ENCODE assay signal across 26 cellular contexts in the genomic region with DNA sequence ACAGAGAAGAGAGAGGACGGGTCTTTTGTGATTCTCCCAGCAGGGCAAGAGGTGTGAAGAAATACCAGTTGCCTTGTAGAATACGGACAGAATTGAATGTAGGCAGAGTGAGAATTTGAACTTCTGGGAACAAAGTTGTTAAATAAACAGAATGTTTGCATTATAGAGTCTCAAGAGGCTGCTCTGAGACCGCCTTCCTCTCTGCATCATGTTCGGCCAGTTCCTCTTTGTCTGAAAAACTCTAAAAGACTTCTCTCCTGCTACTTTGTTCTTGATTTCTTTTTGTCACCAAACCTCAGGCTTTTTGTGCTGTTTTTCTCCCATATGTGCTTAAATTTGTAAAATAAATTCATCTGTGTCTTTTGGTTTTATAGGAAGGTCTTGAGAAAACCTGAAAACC.
DNase-seq lines count a peak whose midpoint lies in the region; ATAC-seq and TF ChIP-seq lines count a peak whose summit lies in the region.
"Had no signal": no experiment of that assay in that cellular context is flagged by ENCODE, and none has a peak within 500 bp of the region (broad histone marks: within the 10 kb centered on the region; RNA-seq: fewer than 3 reads in every experiment).

No MANE protein-coding gene starts in this region.

- TF ChIP-seq CTCF in NB4 (IDR thresholded peaks at IDR 0.05; ENCODE audit: low read depth, low read length) = no peak
- TF ChIP-seq CTCF in upper lobe of right lung (IDR thresholded peaks at IDR 0.05) = no peak

- ATAC-seq in upper lobe of right lung (peak; percentile 51), aorta (ENCODE audit: low FRiP score) (no peak)
- ATAC-seq: activated CD4-positive, alpha-beta T cell treated with anti-CD3 and anti-CD28 coated beads for 36 hours; activated T-cell treated with anti-CD3 and anti-CD28 coated beads, Interleukin-2, amount 50 U/mL, for 4 hours; psoas muscle; Right ventricle myocardium inferior; stimulated activated effector memory CD8-positive, alpha-beta T cell treated with anti-CD3 and anti-CD28 coated beads, Interleukin-12 subunit alpha, Interleukin-12 subunit beta, amount 100 ng/mL, for 72 hours had no signal

- 95 to 98% methylated on average over 4 of the region's 4 CpGs for whole genome bisulfite sequencing in aorta, 2 donors

- H3K4me3 Mint-ChIP-seq in dendritic cell treated with granulocyte-macrophage colony-stimulating factor and Interleukin-4, amounts not matched to agents 40 ng/mL and 50 ng/mL, for 4 days = no peak overlapping the region
- H3K4me3 Mint-ChIP-seq: activated CD4-positive, alpha-beta T cell treated with anti-CD3 and anti-CD28 coated beads for 36 hours; activated T-cell treated with anti-CD3 and anti-CD28 coated beads, Interleukin-2, amount 50 U/mL, for 4 hours; immature natural killer cell; stimulated activated effector memory CD8-positive, alpha-beta T cell treated with anti-CD3 and anti-CD28 coated beads, Interleukin-12 subunit alpha, Interleukin-12 subunit beta, amount 100 ng/mL, for 72 hours had no signal

- H3K9me3 Mint-ChIP-seq in dendritic cell treated with granulocyte-macrophage colony-stimulating factor and Interleukin-4, amounts not matched to agents 40 ng/mL and 50 ng/mL, for 4 days = no peaks in the 10 kb centered on the region
- H3K9me3 Mint-ChIP-seq: activated T-cell treated with anti-CD3 and anti-CD28 coated beads, Interleukin-2, amount 50 U/mL, for 4 hours; immature natural killer cell; stimulated activated effector memory CD8-positive, alpha-beta T cell treated with anti-CD3 and anti-CD28 coated beads, Interleukin-12 subunit alpha, Interleukin-12 subunit beta, amount 100 ng/mL, for 72 hours had no signal

- TF ChIP-seq POLR2A in NB4 (IDR thresholded peaks at IDR 0.05; ENCODE audit: extremely low read depth, insufficient read length) = no peak

- no peaks in the 10 kb centered on the region for H3K36me3 ChIP-seq in upper lobe of right lung
- no peaks in the 10 kb centered on the region for H3K36me3 ChIP-seq in aorta (ENCODE audit: control insufficient read depth in 1 of 2, insufficient read depth in 2 of 2, low read length in 1 of 2)
- H3K36me3 ChIP-seq: cardiac muscle cell, left ventricle myocardium inferior had no signal

- H3K36me3 Mint-ChIP-seq in dendritic cell treated with granulocyte-macrophage colony-stimulating factor and Interleukin-4, amounts not matched to agents 40 ng/mL and 50 ng/mL, for 4 days (ENCODE audit: low read depth) = no peaks in the 10 kb centered on the region
- H3K36me3 Mint-ChIP-seq: immature natural killer cell; stimulated activated effector memory CD8-positive, alpha-beta T cell treated with anti-CD3 and anti-CD28 coated beads, Interleukin-12 subunit alpha, Interleukin-12 subunit beta, amount 100 ng/mL, for 72 hours had no signal

- peak; percentile 54 to 57 for DNase-seq in NOMO-1 (lab: John Stamatoyannopoulos, UW; ENCODE audit: unreplicated experiment in 2 of 2)
- DNase-seq in NOMO-1 treated with dmso at 0.1 percent for 144 hours (lab: John Stamatoyannopoulos, UW; ENCODE audit: unreplicated experiment) = no peak
- peak; percentile 40 for DNase-seq in NB4 (ENCODE audit: low read depth)
- no peak for DNase-seq in upper lobe of right lung
- no peak for DNase-seq in NCI-H1092 treated with DMSO at 0.1 percent for 48 hours (lab: John Stamatoyannopoulos, UW)
- no peak for DNase-seq in aorta
- no peak for DNase-seq in HT-29 (ENCODE audit: low spot score)
- DNase-seq: activated CD4-positive, alpha-beta T cell treated with anti-CD3 and anti-CD28 coated beads for 36 hours; activated CD8-positive, alpha-beta memory T cell treated with anti-CD3 and anti-CD28 coated beads for 24 hours; activated naive CD4-positive, alpha-beta T cell; activated T-cell treated with anti-CD3 and anti-CD28 coated beads, Interleukin-2, amount 50 U/mL, for 4 hours; dorsolateral prefrontal cortex; GM23248; immature natural killer cell; left ventricle myocardium inferior; NCI-H1417; NCI-H510A; OCI-M1; psoas muscle; stimulated activated CD4-positive, alpha-beta T cell treated with anti-CD3 and anti-CD28 coated beads, Interleukin-1b, Interleukin-23, amount 100 ng/mL, for 48 hours; T-helper 1 cell had no signal

- H3K9me3 ChIP-seq in upper lobe of right lung = no peaks in the 10 kb centered on the region
- H3K9me3 ChIP-seq in aorta (ENCODE audit: control insufficient read depth, low read length) = no peaks in the 10 kb centered on the region
- H3K9me3 ChIP-seq: left ventricle myocardium inferior, psoas muscle had no signal

- H3K4me1 Mint-ChIP-seq in dendritic cell treated with granulocyte-macrophage colony-stimulating factor and Interleukin-4, amounts not matched to agents 40 ng/mL and 50 ng/mL, for 4 days (ENCODE audit: low read depth) = peaks cover 17% of the 10 kb centered on the region
- H3K4me1 Mint-ChIP-seq: immature natural killer cell had no signal

- H3K27me3 ChIP-seq in upper lobe of right lung (no peaks in the 10 kb centered on the region), aorta (ENCODE audit: control insufficient read depth in 1 of 2, insufficient read depth in 2 of 2, low read length in 1 of 2) (no peaks in the 10 kb centered on the region)
- H3K27me3 ChIP-seq: cardiac muscle cell had no signal

- H3K4me3 ChIP-seq in NB4 (ENCODE audit: low read depth, low read length) = no peak overlapping the region
- H3K4me3 ChIP-seq in upper lobe of right lung = no peak overlapping the region
- H3K4me3 ChIP-seq in aorta (ENCODE audit: low read length in 2 of 2) = no peak overlapping the region
- H3K4me3 ChIP-seq: cardiac muscle cell, dorsolateral prefrontal cortex, GM23248, left ventricle myocardium inferior, psoas muscle had no signal

- H3K27ac Mint-ChIP-seq in dendritic cell treated with granulocyte-macrophage colony-stimulating factor and Interleukin-4, amounts not matched to agents 40 ng/mL and 50 ng/mL, for 4 days = peak overlapping the region; percentile 48
- H3K27ac Mint-ChIP-seq: activated CD4-positive, alpha-beta T cell treated with anti-CD3 and anti-CD28 coated beads for 36 hours; immature natural killer cell; stimulated activated effector memory CD8-positive, alpha-beta T cell treated with anti-CD3 and anti-CD28 coated beads, Interleukin-12 subunit alpha, Interleukin-12 subunit beta, amount 100 ng/mL, for 72 hours had no signal

- intact Hi-C loops in dendritic cell treated with granulocyte-macrophage colony-stimulating factor and Interleukin-4, amounts not matched to agents 40 ng/mL and 50 ng/mL, for 4 days (cut with micrococcal nuclease) = no loop called here
- intact Hi-C loops in upper lobe of right lung (cut with DNase I) = no loop called here
- intact Hi-C loops in aorta (cut with DNase I) = no loop called here

- no peaks in the 10 kb centered on the region for H3K27me3 Mint-ChIP-seq in dendritic cell treated with granulocyte-macrophage colony-stimulating factor and Interleukin-4, amounts not matched to agents 40 ng/mL and 50 ng/mL, for 4 days
- H3K27me3 Mint-ChIP-seq: activated CD4-positive, alpha-beta T cell treated with anti-CD3 and anti-CD28 coated beads for 36 hours had no signal

- H3K27ac ChIP-seq in upper lobe of right lung (no peak overlapping the region), aorta (ENCODE audit: low read depth in 1 of 2, low read length in 2 of 2) (no peak overlapping the region)
- H3K27ac ChIP-seq: 22Rv1, cardiac muscle cell, dorsolateral prefrontal cortex, GM23248, left ventricle myocardium inferior, psoas muscle had no signal

- H3K4me1 ChIP-seq in upper lobe of right lung (no peaks in the 10 kb centered on the region), aorta (ENCODE audit: control insufficient read depth in 1 of 2, insufficient read depth in 2 of 2, low read length in 2 of 2) (no peaks in the 10 kb centered on the region)

Comparison
In these comparisons a context has a peak if more than half of its experiments do, and no peak if none do; other contexts are left out.
1. DNase-seq: peak in NOMO-1 (2 of 2) and NB4 (single experiment); none in NOMO-1 treated with dmso at 0.1 percent for 144 hours (single experiment), upper lobe of right lung (single experiment), NCI-H1092 treated with DMSO at 0.1 percent for 48 hours (single experiment), aorta (0 of 2) and HT-29 (single experiment).